In the genomic region with DNA sequence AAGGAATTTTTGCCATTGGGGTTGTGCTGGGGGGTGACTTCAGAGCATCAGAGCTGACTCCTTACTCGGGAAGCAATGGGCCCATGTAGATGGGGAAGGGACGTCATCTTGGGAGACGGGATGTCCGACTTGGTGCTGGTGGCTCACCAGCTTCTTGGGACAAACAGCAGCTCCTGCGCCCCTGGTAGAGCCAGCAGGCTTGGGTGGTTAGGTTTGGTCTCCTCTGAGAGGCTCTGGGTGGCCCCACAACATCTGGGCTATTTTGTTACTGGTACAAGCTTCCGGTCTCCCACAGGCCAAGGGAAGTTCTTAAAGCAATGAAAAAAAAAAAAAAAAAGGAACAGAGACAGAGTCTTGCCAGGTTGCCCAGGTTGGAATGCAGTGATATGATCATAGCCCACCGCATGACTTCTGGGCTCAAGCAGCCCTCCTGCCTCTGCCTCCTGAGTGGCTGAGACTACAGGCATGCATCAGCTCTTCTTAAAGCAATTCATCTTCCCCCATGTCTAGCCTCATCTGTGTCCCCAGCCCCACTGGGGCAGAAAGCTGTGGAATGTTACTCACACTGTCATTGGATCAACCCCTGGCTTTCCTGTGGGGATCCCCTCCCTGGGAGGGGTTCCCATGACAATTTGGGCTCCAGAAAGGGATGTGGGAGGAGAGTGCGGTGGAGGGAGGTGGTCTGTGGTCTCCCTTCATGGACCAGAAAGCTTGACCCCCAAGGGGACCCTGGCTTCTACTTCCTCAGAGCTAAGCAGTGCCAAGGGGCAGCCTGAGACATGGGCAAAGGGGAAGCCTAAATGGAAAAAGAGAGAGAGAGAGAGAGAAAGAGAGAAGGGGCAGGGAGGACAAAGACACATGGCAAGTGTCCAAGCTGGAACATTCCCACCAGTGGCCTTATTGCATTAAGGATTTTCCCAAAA, we compare ENCODE assay signal across 1 cellular context.
TF ChIP-seq lines count a peak whose summit lies in the region.

No MANE protein-coding gene starts in this region.

TF ChIP-seq in H1, 55 proteins besides CTCF, POLR2A, EP300 and RAD21:
- TF ChIP-seq JUND (IDR thresholded peaks at IDR 0.05; ENCODE audit: low read length) (no peak), POLR2AphosphoS5 (IDR thresholded peaks at IDR 0.05; ENCODE audit: low read depth, low read length) (no peak), CHD2 (IDR thresholded peaks at IDR 0.05; ENCODE audit: low read length) (no peak), KDM4A (IDR thresholded peaks at IDR 0.05; ENCODE audit: low read depth, low read length, severe bottlenecking) (no peak), GTF2F1 (IDR thresholded peaks at IDR 0.05; ENCODE audit: borderline replicate concordance, low read depth, low read length) (no peak), ZNF274 (IDR thresholded peaks at IDR 0.05; ENCODE audit: borderline replicate concordance, extremely low read depth, low read length) (no peak), EZH2 (IDR thresholded peaks at IDR 0.05; ENCODE audit: low read depth, low read length, severe bottlenecking) (no peak), TCF12 (IDR thresholded peaks at IDR 0.05; ENCODE audit: low read depth, low read length) (no peak), ASH2L (IDR thresholded peaks at IDR 0.05; ENCODE audit: low read length) (no peak), KDM5A (IDR thresholded peaks at IDR 0.05; ENCODE audit: low read length) (no peak), FOSL1 (IDR thresholded peaks at IDR 0.05; ENCODE audit: insufficient read depth, low read depth, low read length) (no peak), GABPA (IDR thresholded peaks at IDR 0.05; ENCODE audit: borderline replicate concordance, insufficient read depth, low read length) (no peak), SAP30 (IDR thresholded peaks at IDR 0.05; ENCODE audit: insufficient read depth, insufficient replicate concordance, low read length) (no peak), SIN3A (conservative IDR thresholded peaks at IDR 0.05 in 1 of 2, IDR thresholded peaks at IDR 0.05 in 1 of 2; ENCODE audit: low read depth in 1 of 2, low read length in 2 of 2) (no peak), TBP (IDR thresholded peaks at IDR 0.05; ENCODE audit: low read depth, low read length) (no peak), CREB1 (IDR thresholded peaks at IDR 0.05) (no peak), RNF2 (IDR thresholded peaks at IDR 0.05; ENCODE audit: borderline replicate concordance, low read depth, low read length, missing control alignments, poor library complexity, severe bottlenecking) (no peak), TEAD4 (IDR thresholded peaks at IDR 0.05; ENCODE audit: low read depth, low read length) (no peak), CBX8 (IDR thresholded peaks at IDR 0.05; ENCODE audit: borderline replicate concordance, low read depth, low read length) (no peak), SRF (IDR thresholded peaks at IDR 0.05; ENCODE audit: low read depth, low read length) (no peak)
